In genomic region chr7:417625-417889, GRCh38 we compare ENCODE assay signal across 28 cellular contexts.
"Had no signal": no experiment of that assay in that cellular context is flagged by ENCODE, and none has a peak within 500 bp of the region (broad histone marks: within the 10 kb centered on the region; RNA-seq: fewer than 3 reads in every experiment).

No MANE protein-coding gene starts in this region.

- H3K9me3 ChIP-seq: prostate gland, testis had no signal

- H3K36me3 ChIP-seq: esophagus muscularis mucosa, gastroesophageal sphincter, heart left ventricle, prostate gland, right atrium auricular region, stomach, tibial artery, upper lobe of left lung had no signal

- H3K4me3 ChIP-seq: coronary artery, esophagus muscularis mucosa, gastroesophageal sphincter, heart left ventricle, hepatocyte, mucosa of descending colon, prostate gland, right atrium auricular region, stomach, testis, tibial artery, upper lobe of left lung had no signal

- DNase-seq: dermis blood vessel endothelial cell; effector memory CD4-positive, alpha-beta T cell; foreskin keratinocyte; mesenchymal stem cell; naive B cell; stimulated activated CD4-positive, alpha-beta T cell treated with anti-CD3 and anti-CD28 coated beads, Interleukin-2, amount 100 ng/mL, for 24 hours; stimulated activated CD4-positive, alpha-beta T cell treated with anti-CD3 and anti-CD28 coated beads, Interleukin-4, amount 100 ng/mL, for 24 hours; stimulated activated naive CD4-positive, alpha-beta T cell treated with Interleukin-2 at 50 U/mL for 16 hours; stomach; substantia nigra; testis had no signal

- H3K27me3 ChIP-seq: foreskin keratinocyte, gastroesophageal sphincter, hepatocyte, right atrium auricular region, testis, tibial artery, upper lobe of left lung had no signal

- H3K4me1 ChIP-seq: esophagus muscularis mucosa, foreskin keratinocyte, heart left ventricle, parathyroid adenoma, prostate gland, right atrium auricular region, stomach, testis, tibial artery, upper lobe of left lung had no signal

- ATAC-seq: foreskin keratinocyte; gastroesophageal sphincter; heart left ventricle; left lobe of liver; mucosa of descending colon; natural killer cell treated with Interleukin-12 subunit alpha and Interleukin-12 subunit beta and Interleukin-15 and Interleukin-18, amount 100 ng/mL, for 72 hours; sciatic nerve; stimulated activated effector memory CD8-positive, alpha-beta T cell treated with anti-CD3 and anti-CD28 coated beads, Interleukin-12 subunit alpha, Interleukin-12 subunit beta, amount 100 ng/mL, for 72 hours had no signal

- H3K36me3 Mint-ChIP-seq: stimulated activated effector memory CD8-positive, alpha-beta T cell treated with anti-CD3 and anti-CD28 coated beads, Interleukin-12 subunit alpha, Interleukin-12 subunit beta, amount 100 ng/mL, for 72 hours had no signal

- H3K4me1 Mint-ChIP-seq: mesothelial cell of epicardium; neural crest cell; stimulated activated effector memory CD8-positive, alpha-beta T cell treated with anti-CD3 and anti-CD28 coated beads, Interleukin-12 subunit alpha, Interleukin-12 subunit beta, amount 100 ng/mL, for 72 hours had no signal

- H3K27ac Mint-ChIP-seq: mesothelial cell of epicardium; naive B cell; natural killer cell treated with Interleukin-12 subunit alpha and Interleukin-12 subunit beta and Interleukin-15 and Interleukin-18, amount 100 ng/mL, for 72 hours; stimulated activated effector memory CD8-positive, alpha-beta T cell treated with anti-CD3 and anti-CD28 coated beads, Interleukin-12 subunit alpha, Interleukin-12 subunit beta, amount 100 ng/mL, for 72 hours had no signal

- H3K27me3 Mint-ChIP-seq: naive B cell; natural killer cell treated with Interleukin-12 subunit alpha and Interleukin-12 subunit beta and Interleukin-15 and Interleukin-18, amount 100 ng/mL, for 72 hours had no signal

- H3K27ac ChIP-seq: coronary artery, esophagus muscularis mucosa, foreskin keratinocyte, gastroesophageal sphincter, heart left ventricle, hepatocyte, parathyroid adenoma, prostate gland, right atrium auricular region, stomach, testis, tibial artery, upper lobe of left lung had no signal

- H3K4me3 Mint-ChIP-seq: mesothelial cell of epicardium; naive B cell; natural killer cell treated with Interleukin-12 subunit alpha and Interleukin-12 subunit beta and Interleukin-15 and Interleukin-18, amount 100 ng/mL, for 72 hours; neural crest cell; stimulated activated effector memory CD8-positive, alpha-beta T cell treated with anti-CD3 and anti-CD28 coated beads, Interleukin-12 subunit alpha, Interleukin-12 subunit beta, amount 100 ng/mL, for 72 hours had no signal
